In the genomic region with DNA sequence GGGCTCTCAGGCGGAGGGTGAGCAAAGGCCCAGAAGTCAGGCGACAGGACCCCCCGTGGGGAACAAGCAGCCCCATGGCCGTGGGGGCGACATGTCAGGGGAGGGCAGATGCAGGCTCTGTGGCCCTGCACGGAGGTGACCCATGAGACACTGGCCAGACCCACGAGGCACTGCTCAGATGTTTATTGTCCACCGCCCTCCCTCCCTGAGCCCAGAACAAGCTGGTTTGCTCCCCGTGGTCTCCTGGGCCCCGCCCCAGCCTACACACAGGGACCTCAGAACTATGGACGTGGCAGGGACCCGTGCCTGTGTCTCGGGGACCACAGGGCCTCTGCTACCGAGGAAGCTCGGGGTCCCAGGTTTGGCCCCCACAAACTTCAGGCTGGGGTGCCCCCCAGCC, we compare ENCODE assay signal across 13 cellular contexts. TPM values are rescaled to one million over a fixed set of nuclear protein-coding genes. Genes with fewer than 3 reads are reported as not detected.
DNase-seq lines count a peak whose midpoint lies in the region; ATAC-seq and TF ChIP-seq lines count a peak whose summit lies in the region.
"Had no signal": no experiment of that assay in that cellular context is flagged by ENCODE, and none has a peak within 500 bp of the region (broad histone marks: within the 10 kb centered on the region; RNA-seq: fewer than 3 reads in every experiment).

No MANE protein-coding gene starts in this region.

- H3K27ac ChIP-seq in layer of hippocampus (ENCODE audit: low read depth, low read length) = peak overlapping the region; percentile 95
- H3K27ac ChIP-seq in substantia nigra (ENCODE audit: low read depth, low read length, poor library complexity, severe bottlenecking) = peak overlapping the region; percentile 99
- H3K27ac ChIP-seq: ascending aorta had no signal

- H3K4me1 Mint-ChIP-seq in activated naive CD4-positive, alpha-beta T cell treated with anti-CD3 and anti-CD28 coated beads for 36 hours (ENCODE audit: low read depth) = peaks cover 41% of the 10 kb centered on the region
- H3K4me1 Mint-ChIP-seq in T-helper 2 cell treated with Interferon-gamma antibody and Interleukin-4, amounts not matched to agents 5 μg/mL and 100 μg/mL, for 36 hours (ENCODE audit: low read depth) = peaks cover 33% of the 10 kb centered on the region
- no peaks in the 10 kb centered on the region for H3K4me1 Mint-ChIP-seq in type B pancreatic cell (ENCODE audit: unreplicated experiment)

- TF ChIP-seq CTCF in type B pancreatic cell (conservative IDR thresholded peaks at IDR 0.05) = no peak

- ATAC-seq in activated naive CD4-positive, alpha-beta T cell treated with anti-CD3 and anti-CD28 coated beads, Interleukin-2, amount 50 U/mL, for 72 hours = no peak
- no peak for ATAC-seq in HG03378 (IDR thresholded peaks at IDR 0.05; ENCODE audit: unreplicated experiment)

- DNase-seq in activated naive CD4-positive, alpha-beta T cell treated with anti-CD3 and anti-CD28 coated beads, Interleukin-2, amount 50 U/mL, for 72 hours (ENCODE audit: low spot score in 2 of 2) = no peak
- no peak for DNase-seq in activated naive CD4-positive, alpha-beta T cell treated with anti-CD3 and anti-CD28 coated beads for 36 hours
- no peak for DNase-seq in T-helper 2 cell treated with Interferon-gamma antibody and Interleukin-4, amounts not matched to agents 5 μg/mL and 100 μg/mL, for 36 hours (ENCODE audit: low spot score)
- no peak for DNase-seq in substantia nigra (lab: John Stamatoyannopoulos, UW)
- no peak for DNase-seq in mucosa of gallbladder (ENCODE audit: low spot score)
- no peak for DNase-seq in type B pancreatic cell (ENCODE audit: extremely low spot score, unreplicated experiment)
- DNase-seq: NCI-H1417 treated with DMSO at 0.1 percent for 48 hours had no signal

- no peak overlapping the region for H3K4me3 Mint-ChIP-seq in activated naive CD4-positive, alpha-beta T cell treated with anti-CD3 and anti-CD28 coated beads for 36 hours
- peak overlapping the region; percentile 77 for H3K4me3 Mint-ChIP-seq in T-helper 2 cell treated with Interferon-gamma antibody and Interleukin-4, amounts not matched to agents 5 μg/mL and 100 μg/mL, for 36 hours
- no peak overlapping the region for H3K4me3 Mint-ChIP-seq in type B pancreatic cell

- peak overlapping the region; percentile 22 to 68 for H3K27ac Mint-ChIP-seq in activated naive CD4-positive, alpha-beta T cell treated with anti-CD3 and anti-CD28 coated beads, Interleukin-2, amount 50 U/mL, for 72 hours
- H3K27ac Mint-ChIP-seq in activated naive CD4-positive, alpha-beta T cell treated with anti-CD3 and anti-CD28 coated beads for 36 hours = no peak overlapping the region
- H3K27ac Mint-ChIP-seq in T-helper 2 cell treated with Interferon-gamma antibody and Interleukin-4, amounts not matched to agents 5 μg/mL and 100 μg/mL, for 36 hours = no peak overlapping the region
- H3K27ac Mint-ChIP-seq in type B pancreatic cell = no peak overlapping the region

- intact Hi-C loops in activated naive CD4-positive, alpha-beta T cell treated with anti-CD3 and anti-CD28 coated beads for 36 hours (cut with micrococcal nuclease) = no loop called here

- peaks cover 5% of the 10 kb centered on the region for H3K27me3 Mint-ChIP-seq in activated naive CD4-positive, alpha-beta T cell treated with anti-CD3 and anti-CD28 coated beads for 36 hours (ENCODE audit: low read depth)
- H3K27me3 Mint-ChIP-seq in T-helper 2 cell treated with Interferon-gamma antibody and Interleukin-4, amounts not matched to agents 5 μg/mL and 100 μg/mL, for 36 hours (ENCODE audit: low read depth) = no peaks in the 10 kb centered on the region
- no peaks in the 10 kb centered on the region for H3K27me3 Mint-ChIP-seq in type B pancreatic cell

- no peaks in the 10 kb centered on the region for H3K36me3 Mint-ChIP-seq in activated naive CD4-positive, alpha-beta T cell treated with anti-CD3 and anti-CD28 coated beads, Interleukin-2, amount 50 U/mL, for 72 hours
- H3K36me3 Mint-ChIP-seq in activated naive CD4-positive, alpha-beta T cell treated with anti-CD3 and anti-CD28 coated beads for 36 hours (ENCODE audit: low read depth) = no peaks in the 10 kb centered on the region
- no peaks in the 10 kb centered on the region for H3K36me3 Mint-ChIP-seq in T-helper 2 cell treated with Interferon-gamma antibody and Interleukin-4, amounts not matched to agents 5 μg/mL and 100 μg/mL, for 36 hours (ENCODE audit: low read depth)
- no peaks in the 10 kb centered on the region for H3K36me3 Mint-ChIP-seq in type B pancreatic cell

- H3K27me3 ChIP-seq in layer of hippocampus (ENCODE audit: control insufficient read depth, insufficient read depth, low read length) = no peaks in the 10 kb centered on the region
- H3K27me3 ChIP-seq: ascending aorta had no signal

- CTCF ChIA-PET in activated naive CD4-positive, alpha-beta T cell treated with anti-CD3 and anti-CD28 coated beads for 36 hours (lab: Charles Lee) = interaction anchor here (0.6 to 6.0 kb wide), 32 partner anchors 8 to 302 kb away, joined by 3 to 66 read pairs (median 5); a partner anchor contains a TSS

- H3K9me3 Mint-ChIP-seq in activated naive CD4-positive, alpha-beta T cell treated with anti-CD3 and anti-CD28 coated beads, Interleukin-2, amount 50 U/mL, for 72 hours = no peaks in the 10 kb centered on the region
- no peaks in the 10 kb centered on the region for H3K9me3 Mint-ChIP-seq in activated naive CD4-positive, alpha-beta T cell treated with anti-CD3 and anti-CD28 coated beads for 36 hours
- H3K9me3 Mint-ChIP-seq in T-helper 2 cell treated with Interferon-gamma antibody and Interleukin-4, amounts not matched to agents 5 μg/mL and 100 μg/mL, for 36 hours = no peaks in the 10 kb centered on the region
- H3K9me3 Mint-ChIP-seq in type B pancreatic cell = no peaks in the 10 kb centered on the region

RNA-seq across cellular contexts. Expression of a gene that starts 1.9 kb away (rescaled TPM):
- 1 to 10 TPM; 1.4 to 1.6 TPM for total RNA-seq in activated naive CD4-positive, alpha-beta T cell treated with anti-CD3 and anti-CD28 coated beads, Interleukin-2, amount 50 U/mL, for 72 hours
- not detected for total RNA-seq in activated naive CD4-positive, alpha-beta T cell treated with anti-CD3 and anti-CD28 coated beads for 36 hours
- 0.26 TPM for total RNA-seq in mucosa of gallbladder
- not detected in 2 replicates for total RNA-seq in type B pancreatic cell (ENCODE audit: low replicate concordance)
- total RNA-seq: ascending aorta, dermis blood vessel endothelial cell, NCI-H460, pulmonary artery endothelial cell had no signal

RNA-seq across cellular contexts. Expression of a gene that starts 2.0 kb away (rescaled TPM):
- 10 to 100 TPM; 17.8 to 21.9 TPM for total RNA-seq in activated naive CD4-positive, alpha-beta T cell treated with anti-CD3 and anti-CD28 coated beads, Interleukin-2, amount 50 U/mL, for 72 hours
- total RNA-seq in activated naive CD4-positive, alpha-beta T cell treated with anti-CD3 and anti-CD28 coated beads for 36 hours = 1 to 10 TPM; 4.1 to 4.7 TPM
- total RNA-seq in mucosa of gallbladder = 298 TPM
- total RNA-seq in type B pancreatic cell (ENCODE audit: low replicate concordance) = 44.7 and 47.7 TPM in 2 replicates

RNA-seq across cellular contexts. Expression of a gene that starts 16.0 kb away (rescaled TPM):
- 10 to 100 TPM; 29.4 to 34.2 TPM for total RNA-seq in activated naive CD4-positive, alpha-beta T cell treated with anti-CD3 and anti-CD28 coated beads, Interleukin-2, amount 50 U/mL, for 72 hours
- 10 to 100 TPM; 14.2 to 15.9 TPM for total RNA-seq in activated naive CD4-positive, alpha-beta T cell treated with anti-CD3 and anti-CD28 coated beads for 36 hours
- total RNA-seq in mucosa of gallbladder (376 TPM), type B pancreatic cell (ENCODE audit: low replicate concordance) (68.0 and 70.3 TPM in 2 replicates)

RNA-seq across cellular contexts. Expression of a gene that starts 23.9 kb away (rescaled TPM):
- total RNA-seq in activated naive CD4-positive, alpha-beta T cell treated with anti-CD3 and anti-CD28 coated beads, Interleukin-2, amount 50 U/mL, for 72 hours = under 1 TPM in 1 of 2 donors, not detected in 1; 0.27 TPM
- total RNA-seq in activated naive CD4-positive, alpha-beta T cell treated with anti-CD3 and anti-CD28 coated beads for 36 hours = not detected
- total RNA-seq in mucosa of gallbladder (41.1 TPM), type B pancreatic cell (ENCODE audit: low replicate concordance) (3.3 and 6.4 TPM in 2 replicates)
- total RNA-seq: ascending aorta, dermis blood vessel endothelial cell, NCI-H460, pulmonary artery endothelial cell had no signal

RNA-seq across cellular contexts. Expression of a gene that starts 33.6 kb away (rescaled TPM):
- not detected for total RNA-seq in activated naive CD4-positive, alpha-beta T cell treated with anti-CD3 and anti-CD28 coated beads, Interleukin-2, amount 50 U/mL, for 72 hours
- total RNA-seq in activated naive CD4-positive, alpha-beta T cell treated with anti-CD3 and anti-CD28 coated beads for 36 hours = not detected
- total RNA-seq in mucosa of gallbladder (2.2 TPM), type B pancreatic cell (ENCODE audit: low replicate concordance) (38.6 and 63.3 TPM in 2 replicates)
- total RNA-seq: dermis blood vessel endothelial cell had no signal

Comparison
In these comparisons a context has a peak if more than half of its experiments do, and no peak if none do; other contexts are left out.
1. H3K27ac Mint-ChIP-seq: peak in activated naive CD4-positive, alpha-beta T cell treated with anti-CD3 and anti-CD28 coated beads, Interleukin-2, amount 50 U/mL, for 72 hours (2 of 2); none in activated naive CD4-positive, alpha-beta T cell treated with anti-CD3 and anti-CD28 coated beads for 36 hours (single experiment), T-helper 2 cell treated with Interferon-gamma antibody and Interleukin-4, amounts not matched to agents 5 μg/mL and 100 μg/mL, for 36 hours (single experiment) and type B pancreatic cell (single experiment).